In genomic region chr4:61376301-61376700, GRCh38 we compare ENCODE assay signal across 35 cellular contexts.
"Had no signal": no experiment of that assay in that cellular context is flagged by ENCODE, and none has a peak within 500 bp of the region (broad histone marks: within the 10 kb centered on the region; RNA-seq: fewer than 3 reads in every experiment).

No MANE protein-coding gene starts in this region.

- H3K27me3 Mint-ChIP-seq: activated B cell treated with CpG ODN at 0.5 μM for 24 hours; activated CD4-positive, alpha-beta memory T cell treated with anti-CD3 and anti-CD28 coated beads for 36 hours had no signal

- H3K27ac Mint-ChIP-seq: activated B cell treated with CpG ODN at 0.5 μM for 24 hours; activated CD4-positive, alpha-beta memory T cell treated with anti-CD3 and anti-CD28 coated beads for 36 hours; activated naive CD4-positive, alpha-beta T cell treated with anti-CD3 and anti-CD28 coated beads for 36 hours; activated naive CD4-positive, alpha-beta T cell treated with anti-CD3 and anti-CD28 coated beads, Interleukin-2, amount 50 U/mL, for 72 hours; activated T-helper 1 cell treated with anti-CD3 and anti-CD28 coated beads, Interleukin-12 subunit alpha, Interleukin-12 subunit beta, Interleukin-2, Interleukin-4 antibody, amounts not matched to agents 30 ng/mL and 10 ng/mL and 1 ng/mL, durations not matched to agents 14 hours and 24 hours and 36 hours; T-helper 1 cell treated with Interleukin-12 subunit alpha and Interleukin-12 subunit beta and Interleukin-4 antibody, amounts not matched to agents 30 μg/mL and 1 μg/mL, for 36 hours; T-helper 2 cell treated with Interferon-gamma antibody and Interleukin-4, amounts not matched to agents 5 μg/mL and 100 μg/mL, for 36 hours had no signal

- H3K36me3 Mint-ChIP-seq: activated CD4-positive, alpha-beta memory T cell treated with anti-CD3 and anti-CD28 coated beads for 36 hours; activated naive CD4-positive, alpha-beta T cell treated with anti-CD3 and anti-CD28 coated beads, Interleukin-2, amount 50 U/mL, for 72 hours had no signal

- H3K27me3 ChIP-seq: adrenal gland, body of pancreas, breast epithelium, SJCRH30 had no signal

- H3K36me3 ChIP-seq: adrenal gland, breast epithelium, SJCRH30 had no signal

- ATAC-seq: activated naive CD4-positive, alpha-beta T cell treated with anti-CD3 and anti-CD28 coated beads, Interleukin-2, amount 50 U/mL, for 72 hours; activated T-cell treated with anti-CD3 and anti-CD28 coated beads, Interleukin-2, amount 50 U/mL, for 4 hours; body of pancreas had no signal

- H3K4me1 ChIP-seq: body of pancreas, breast epithelium, SJCRH30 had no signal

- DNase-seq: activated B cell treated with CpG ODN at 0.5 μM for 24 hours; activated CD4-positive, alpha-beta memory T cell treated with anti-CD3 and anti-CD28 coated beads for 36 hours; activated CD4-positive, alpha-beta T cell treated with anti-CD3 and anti-CD28 coated beads for 4 hours; activated CD4-positive, alpha-beta T cell treated with anti-CD3 and anti-CD28 coated beads, Interleukin-2, amount 50 U/mL, for 1 hour; activated CD4-positive, CD25-positive, alpha-beta regulatory T cell treated with anti-CD3 and anti-CD28 coated beads, Interleukin-2, amount 50 U/mL, for 72 hours; activated CD8-positive, alpha-beta memory T cell treated with anti-CD3 and anti-CD28 coated beads, Interleukin-2, amount 50 U/mL, for 4 hours; activated gamma-delta T cell treated with Interleukin-2 at 50 U/mL for 16 hours; activated naive CD4-positive, alpha-beta T cell treated with anti-CD3 and anti-CD28 coated beads for 36 hours; activated T-cell treated with anti-CD3 and anti-CD28 coated beads for 4 hours; activated T-cell treated with anti-CD3 and anti-CD28 coated beads, Interleukin-2, amount 50 U/mL, for 4 hours; adrenal gland; body of pancreas; central memory CD4-positive, alpha-beta T cell; MM.1S; MV-4-11; NCI-H1092; NCI-H1436 treated with DMSO at 0.1 percent for 48 hours; NCI-H1694 treated with DMSO at 0.1 percent for 48 hours; NCI-H2029; NCI-H2107; NCI-H2171; NCI-H510A; NCI-H526; NCI-H748 treated with DMSO at 0.1 percent for 48 hours; OCI-M1; SHP77; SJCRH30 had no signal

- H3K4me3 Mint-ChIP-seq: activated B cell treated with CpG ODN at 0.5 μM for 24 hours; activated CD4-positive, alpha-beta memory T cell treated with anti-CD3 and anti-CD28 coated beads for 36 hours; activated naive CD4-positive, alpha-beta T cell treated with anti-CD3 and anti-CD28 coated beads for 36 hours; activated T-cell treated with anti-CD3 and anti-CD28 coated beads, Interleukin-2, amount 50 U/mL, for 4 hours; activated T-helper 1 cell treated with anti-CD3 and anti-CD28 coated beads, Interleukin-12 subunit alpha, Interleukin-12 subunit beta, Interleukin-2, Interleukin-4 antibody, amounts not matched to agents 30 ng/mL and 10 ng/mL and 1 ng/mL, durations not matched to agents 14 hours and 24 hours and 36 hours; T-helper 1 cell treated with Interleukin-12 subunit alpha and Interleukin-12 subunit beta and Interleukin-4 antibody, amounts not matched to agents 30 μg/mL and 1 μg/mL, for 36 hours; T-helper 2 cell treated with Interferon-gamma antibody and Interleukin-4, amounts not matched to agents 5 μg/mL and 100 μg/mL, for 36 hours had no signal

- H3K4me1 Mint-ChIP-seq: activated B cell treated with CpG ODN at 0.5 μM for 24 hours had no signal

- H3K27ac ChIP-seq: adrenal gland, body of pancreas, breast epithelium, KMS-11, SJCRH30, SK-N-MC, VCaP had no signal

- H3K4me3 ChIP-seq: adrenal gland, body of pancreas, breast epithelium, SJCRH30, SK-N-MC had no signal

- H3K9me3 Mint-ChIP-seq: activated T-helper 1 cell treated with anti-CD3 and anti-CD28 coated beads, Interleukin-12 subunit alpha, Interleukin-12 subunit beta, Interleukin-2, Interleukin-4 antibody, amounts not matched to agents 30 ng/mL and 10 ng/mL and 1 ng/mL, durations not matched to agents 14 hours and 24 hours and 36 hours had no signal

- H3K9me3 ChIP-seq: adrenal gland, body of pancreas, SJCRH30 had no signal
